1 cellular context compared by ENCODE assay signal in the genomic region with DNA sequence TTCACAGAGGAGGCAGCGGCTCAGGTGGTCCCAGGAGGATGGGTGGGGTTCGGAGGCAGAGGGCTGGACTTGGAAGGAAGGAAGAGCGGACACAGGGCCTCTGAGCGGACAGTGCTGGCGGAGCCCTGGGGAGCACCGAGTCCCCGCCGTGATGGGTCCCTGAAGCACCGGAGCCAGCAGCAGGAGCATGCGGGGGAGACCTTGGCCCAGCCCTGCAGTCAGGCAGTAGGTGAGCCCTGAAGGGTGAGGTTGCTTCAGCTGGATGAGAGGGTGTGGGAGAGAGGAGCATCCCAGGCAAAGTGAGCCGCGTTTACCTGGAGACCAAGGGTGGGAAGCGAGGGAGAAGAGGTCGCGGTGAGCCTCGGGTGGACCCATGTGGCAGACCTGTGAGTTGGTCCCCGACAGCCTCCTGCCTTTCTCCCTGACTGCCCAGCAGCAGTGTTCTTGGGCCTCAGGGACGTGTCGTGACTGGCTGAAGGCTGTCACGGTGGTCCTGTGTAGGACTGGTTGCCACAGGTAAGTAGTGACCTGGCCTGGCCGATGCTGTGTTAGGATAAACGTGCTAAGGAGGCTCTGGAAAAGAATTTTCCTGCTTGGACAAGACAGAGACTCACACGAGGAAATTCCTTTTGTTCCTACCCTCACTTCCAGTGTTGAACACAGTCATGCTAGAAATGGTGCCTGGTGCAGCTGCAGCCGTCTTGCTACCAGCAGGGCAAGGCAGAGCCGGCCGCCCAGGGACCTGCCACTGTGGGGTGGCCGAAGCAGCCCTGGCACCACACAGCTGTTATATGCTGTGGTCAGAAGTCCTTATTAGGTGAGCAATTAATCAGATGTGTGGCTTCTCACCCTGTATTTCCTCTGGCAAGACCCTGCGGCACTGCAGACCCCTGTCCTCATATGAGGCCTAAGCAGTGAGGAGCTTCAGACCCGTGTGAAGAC.
TF ChIP-seq lines count a peak whose summit lies in the region.

No MANE protein-coding gene starts in this region.

TF ChIP-seq in IMR-90, 13 proteins besides CTCF, POLR2A, EP300 and RAD21:
- TF ChIP-seq, protein P1, sequence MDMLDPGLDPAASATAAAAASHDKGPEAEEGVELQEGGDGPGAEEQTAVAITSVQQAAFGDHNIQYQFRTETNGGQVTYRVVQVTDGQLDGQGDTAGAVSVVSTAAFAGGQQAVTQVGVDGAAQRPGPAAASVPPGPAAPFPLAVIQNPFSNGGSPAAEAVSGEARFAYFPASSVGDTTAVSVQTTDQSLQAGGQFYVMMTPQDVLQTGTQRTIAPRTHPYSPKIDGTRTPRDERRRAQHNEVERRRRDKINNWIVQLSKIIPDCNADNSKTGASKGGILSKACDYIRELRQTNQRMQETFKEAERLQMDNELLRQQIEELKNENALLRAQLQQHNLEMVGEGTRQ (IDR thresholded peaks at IDR 0.05; ENCODE audit: low read depth, low read length) = no peak
- TF ChIP-seq FOS (IDR thresholded peaks at IDR 0.05; ENCODE audit: low read depth, low read length) (no peak), CEBPB (IDR thresholded peaks at IDR 0.05; ENCODE audit: low read depth, low read length) (no peak), RFX5 (IDR thresholded peaks at IDR 0.05; ENCODE audit: low read depth, low read length) (no peak), MXI1 (IDR thresholded peaks at IDR 0.05; ENCODE audit: borderline replicate concordance, low read depth, low read length) (no peak), CHD1 (IDR thresholded peaks at IDR 0.05; ENCODE audit: low read depth, low read length) (no peak), BHLHE40 (IDR thresholded peaks at IDR 0.05; ENCODE audit: low read depth, low read length) (no peak)
- TF ChIP-seq, protein P2, sequence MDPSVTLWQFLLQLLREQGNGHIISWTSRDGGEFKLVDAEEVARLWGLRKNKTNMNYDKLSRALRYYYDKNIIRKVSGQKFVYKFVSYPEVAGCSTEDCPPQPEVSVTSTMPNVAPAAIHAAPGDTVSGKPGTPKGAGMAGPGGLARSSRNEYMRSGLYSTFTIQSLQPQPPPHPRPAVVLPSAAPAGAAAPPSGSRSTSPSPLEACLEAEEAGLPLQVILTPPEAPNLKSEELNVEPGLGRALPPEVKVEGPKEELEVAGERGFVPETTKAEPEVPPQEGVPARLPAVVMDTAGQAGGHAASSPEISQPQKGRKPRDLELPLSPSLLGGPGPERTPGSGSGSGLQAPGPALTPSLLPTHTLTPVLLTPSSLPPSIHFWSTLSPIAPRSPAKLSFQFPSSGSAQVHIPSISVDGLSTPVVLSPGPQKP (IDR thresholded peaks at IDR 0.05; ENCODE audit: borderline replicate concordance, low read depth, low read length) = no peak
TF ChIP-seq in IMR-90: peak in this region for 0.
